Comparison of ENCODE assay signal across 8 cellular contexts in genomic region chr16:31477220-31478216, GRCh38. TPM values are rescaled to one million over a fixed set of nuclear protein-coding genes. Genes with fewer than 3 reads are reported as not detected.
DNase-seq lines count a peak whose midpoint lies in the region; ATAC-seq and TF ChIP-seq lines count a peak whose summit lies in the region.

No MANE protein-coding gene starts in this region.

- H3K27ac ChIP-seq in left lung (peak overlapping the region; percentile 80 to 84), upper lobe of left lung (peak overlapping the region; percentile 75 to 95 (median 84)), caudate nucleus (ENCODE audit: low read depth, low read length) (no peak overlapping the region)

- H3K36me3 ChIP-seq in left lung (peaks cover 0 to 50% of the 10 kb centered on the region in 2 donors), upper lobe of left lung (peaks cover 0 to 50% (median 14%) of the 10 kb centered on the region in 4 donors)

- TF ChIP-seq POLR2A in upper lobe of left lung (IDR thresholded peaks at IDR 0.05): peak in 2 of 4 donors; percentile 42 to 59

- H3K4me3 Mint-ChIP-seq in activated T-cell treated with anti-CD3 and anti-CD28 coated beads, Interleukin-2, amount 50 U/mL, for 4 hours: peak overlapping the region; percentile 75

- in situ Hi-C loops in GM13977 (cut with MboI; ENCODE audit: low pct_unique_long_range_greater_than_20kb, low sequenced_read_pairs, unreplicated experiment): no loop called here

- DNase-seq in GM13977 (ENCODE audit: low spot score) (peak; percentile 72), left lung (peak; percentile 82 to 92), upper lobe of left lung (peak; percentile 91), NCI-H524 (lab: John Stamatoyannopoulos, UW) (no peak), caudate nucleus (lab: John Stamatoyannopoulos, UW) (no peak)
- DNase-seq in activated T-cell treated with anti-CD3 and anti-CD28 coated beads, Interleukin-2, amount 50 U/mL, for 4 hours: no peak

- H3K9me3 ChIP-seq in left lung: no peaks in the 10 kb centered on the region
- H3K9me3 ChIP-seq in upper lobe of left lung: no peaks in the 10 kb centered on the region

- peaks cover 16% of the 10 kb centered on the region for H3K4me1 Mint-ChIP-seq in activated T-cell treated with anti-CD3 and anti-CD28 coated beads, Interleukin-2, amount 50 U/mL, for 4 hours (ENCODE audit: low read depth)

- TF ChIP-seq EP300 in upper lobe of left lung (IDR thresholded peaks at IDR 0.05): no peak

- TF ChIP-seq CTCF in GM13977 (IDR thresholded peaks at IDR 0.05; ENCODE audit: extremely low read depth, insufficient read depth, missing control alignments) (no peak), left lung (IDR thresholded peaks at IDR 0.05) (peak in 1 of 2 donors; percentile 47), upper lobe of left lung (IDR thresholded peaks at IDR 0.05) (peak in 5 of 6 experiments; percentile 16 to 70 (median 39))

- H3K4me3 ChIP-seq in left lung: peak overlapping the region; percentile 31 to 51
- peak overlapping the region; percentile 5 to 60 (median 51) for H3K4me3 ChIP-seq in upper lobe of left lung

- intact Hi-C loops in left lung (cut with DNase I): no loop called here

- H3K27me3 ChIP-seq in left lung (peaks cover 0 to 5% of the 10 kb centered on the region in 2 donors), upper lobe of left lung (no peaks in the 10 kb centered on the region)

- H3K27me3 Mint-ChIP-seq in activated T-cell treated with anti-CD3 and anti-CD28 coated beads, Interleukin-2, amount 50 U/mL, for 4 hours (ENCODE audit: low read depth): peaks cover 10% of the 10 kb centered on the region

- H3K9me3 Mint-ChIP-seq in activated T-cell treated with anti-CD3 and anti-CD28 coated beads, Interleukin-2, amount 50 U/mL, for 4 hours: no peaks in the 10 kb centered on the region

- peaks cover 7 to 52% of the 10 kb centered on the region in 2 donors for H3K4me1 ChIP-seq in left lung
- peaks cover 11 to 38% (median 22%) of the 10 kb centered on the region in 4 donors for H3K4me1 ChIP-seq in upper lobe of left lung

- WGBS in upper lobe of left lung, 2 donors: 44 to 78% methylated on average over 40 to 58 of the region's 67 CpGs

- no peaks in the 10 kb centered on the region for H3K36me3 Mint-ChIP-seq in activated T-cell treated with anti-CD3 and anti-CD28 coated beads, Interleukin-2, amount 50 U/mL, for 4 hours (ENCODE audit: insufficient read depth)

- ATAC-seq in HG03442 (IDR thresholded peaks at IDR 0.05; ENCODE audit: unreplicated experiment): peak; percentile 29
- ATAC-seq in activated T-cell treated with anti-CD3 and anti-CD28 coated beads, Interleukin-2, amount 50 U/mL, for 4 hours: peak; percentile 38 to 42
- ATAC-seq in left lung: peak; percentile 75
- peak; percentile 44 to 83 for ATAC-seq in upper lobe of left lung (ENCODE audit: low FRiP score in 2 of 2)
- ATAC-seq in HG02970 (IDR thresholded peaks at IDR 0.05; ENCODE audit: low FRiP score, unreplicated experiment): no peak

RNA-seq across cellular contexts. Expression of gene SLC5A2, which starts 5.4 kb away (rescaled TPM):
- not detected for total RNA-seq in activated T-cell treated with anti-CD3 and anti-CD28 coated beads, Interleukin-2, amount 50 U/mL, for 4 hours
- total RNA-seq in left lung: 1 to 10 TPM in 1 of 2 donors, under 1 TPM in 1; 0.92 to 1.4 TPM
- total RNA-seq in upper lobe of left lung: 1 to 10 TPM in 4 of 6 donors, under 1 TPM in 2; 0.84 to 3.3 (median 1.2) TPM

RNA-seq across cellular contexts. Expression of gene TGFB1I1, which starts 5.6 kb away (rescaled TPM):
- under 1 TPM in 2 of 3 donors, not detected in 1; 0.30 to 0.34 TPM for total RNA-seq in activated T-cell treated with anti-CD3 and anti-CD28 coated beads, Interleukin-2, amount 50 U/mL, for 4 hours
- total RNA-seq in left lung (10 to 100 TPM; 49.3 to 70.3 TPM), upper lobe of left lung (10 to 100 TPM; 21.0 to 62.8 (median 27.8) TPM)

RNA-seq across cellular contexts. Expression of gene ARMC5, which starts 18.2 kb away (rescaled TPM):
- 10 to 100 TPM; 18.4 to 18.9 (median 18.7) TPM for total RNA-seq in activated T-cell treated with anti-CD3 and anti-CD28 coated beads, Interleukin-2, amount 50 U/mL, for 4 hours
- total RNA-seq in left lung (10 to 100 TPM in 1 of 2 donors, 1 to 10 TPM in 1; 8.5 to 10.1 TPM), upper lobe of left lung (10 to 100 TPM in 5 of 6 donors, 1 to 10 TPM in 1; 6.6 to 18.9 (median 16.2) TPM)

RNA-seq across cellular contexts. Expression of gene RUSF1, which starts 30.7 kb away (rescaled TPM):
- 10 to 100 TPM; 43.9 to 49.1 (median 45.9) TPM for total RNA-seq in activated T-cell treated with anti-CD3 and anti-CD28 coated beads, Interleukin-2, amount 50 U/mL, for 4 hours
- total RNA-seq in left lung (10 to 100 TPM; 58.2 to 67.4 TPM), upper lobe of left lung (100 to 1,000 TPM in 1 of 6 donors, 10 to 100 TPM in 5; 46.8 to 132 (median 80.6) TPM)

RNA-seq across cellular contexts. Expression of gene ZNF843, which starts 34.9 kb away (rescaled TPM):
- under 1 TPM in 2 of 3 donors, not detected in 1; 0.16 to 0.27 TPM for total RNA-seq in activated T-cell treated with anti-CD3 and anti-CD28 coated beads, Interleukin-2, amount 50 U/mL, for 4 hours
- 1 to 10 TPM; 1.5 to 1.6 TPM for total RNA-seq in left lung
- total RNA-seq in upper lobe of left lung: 1 to 10 TPM in 1 of 6 donors, under 1 TPM in 4, not detected in 1; 0.30 to 1.0 (median 0.77) TPM

Comparison
In these comparisons a context has a peak if more than half of its experiments do, and no peak if none do; other contexts are left out.
1. DNase-seq: peak in GM13977 (single experiment), left lung (2 of 2) and upper lobe of left lung (2 of 2); none in activated T-cell treated with anti-CD3 and anti-CD28 coated beads, Interleukin-2, amount 50 U/mL, for 4 hours (single experiment), NCI-H524 (0 of 2) and caudate nucleus (0 of 61).
2. RNA of gene TGFB1I1, which starts 5.6 kb away (total RNA-seq): 49.3 to 70.3 TPM in left lung and 21.0 to 62.8 TPM in upper lobe of left lung; 0.30 to 0.34 TPM in activated T-cell treated with anti-CD3 and anti-CD28 coated beads, Interleukin-2, amount 50 U/mL, for 4 hours; every median in the first group is over 10 times any median in the second.